In the genomic region with DNA sequence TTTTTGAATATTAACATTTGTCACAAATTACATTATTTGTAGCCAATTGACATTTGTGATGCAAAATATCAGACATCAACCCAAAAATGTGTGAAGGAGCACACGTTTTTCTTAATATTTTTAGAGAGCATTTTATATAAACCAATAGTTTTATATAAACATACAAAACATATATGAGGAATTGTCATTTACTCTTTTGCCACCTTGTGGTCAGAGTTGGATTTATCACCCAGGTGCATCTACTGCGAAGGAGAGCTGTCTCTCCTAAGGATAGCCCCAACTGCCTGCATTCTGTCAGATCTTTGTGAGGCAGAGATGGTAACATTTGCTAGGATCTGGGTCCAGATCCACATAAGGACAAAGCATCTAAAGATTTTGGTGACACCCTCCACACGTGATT, we compare ENCODE assay signal across 1 cellular context.
TF ChIP-seq lines count a peak whose summit lies in the region.

No MANE protein-coding gene starts in this region.

TF ChIP-seq in GM23338, 12 proteins besides CTCF, POLR2A, EP300 and RAD21 (continued from another document):
- TF ChIP-seq, protein P1, sequence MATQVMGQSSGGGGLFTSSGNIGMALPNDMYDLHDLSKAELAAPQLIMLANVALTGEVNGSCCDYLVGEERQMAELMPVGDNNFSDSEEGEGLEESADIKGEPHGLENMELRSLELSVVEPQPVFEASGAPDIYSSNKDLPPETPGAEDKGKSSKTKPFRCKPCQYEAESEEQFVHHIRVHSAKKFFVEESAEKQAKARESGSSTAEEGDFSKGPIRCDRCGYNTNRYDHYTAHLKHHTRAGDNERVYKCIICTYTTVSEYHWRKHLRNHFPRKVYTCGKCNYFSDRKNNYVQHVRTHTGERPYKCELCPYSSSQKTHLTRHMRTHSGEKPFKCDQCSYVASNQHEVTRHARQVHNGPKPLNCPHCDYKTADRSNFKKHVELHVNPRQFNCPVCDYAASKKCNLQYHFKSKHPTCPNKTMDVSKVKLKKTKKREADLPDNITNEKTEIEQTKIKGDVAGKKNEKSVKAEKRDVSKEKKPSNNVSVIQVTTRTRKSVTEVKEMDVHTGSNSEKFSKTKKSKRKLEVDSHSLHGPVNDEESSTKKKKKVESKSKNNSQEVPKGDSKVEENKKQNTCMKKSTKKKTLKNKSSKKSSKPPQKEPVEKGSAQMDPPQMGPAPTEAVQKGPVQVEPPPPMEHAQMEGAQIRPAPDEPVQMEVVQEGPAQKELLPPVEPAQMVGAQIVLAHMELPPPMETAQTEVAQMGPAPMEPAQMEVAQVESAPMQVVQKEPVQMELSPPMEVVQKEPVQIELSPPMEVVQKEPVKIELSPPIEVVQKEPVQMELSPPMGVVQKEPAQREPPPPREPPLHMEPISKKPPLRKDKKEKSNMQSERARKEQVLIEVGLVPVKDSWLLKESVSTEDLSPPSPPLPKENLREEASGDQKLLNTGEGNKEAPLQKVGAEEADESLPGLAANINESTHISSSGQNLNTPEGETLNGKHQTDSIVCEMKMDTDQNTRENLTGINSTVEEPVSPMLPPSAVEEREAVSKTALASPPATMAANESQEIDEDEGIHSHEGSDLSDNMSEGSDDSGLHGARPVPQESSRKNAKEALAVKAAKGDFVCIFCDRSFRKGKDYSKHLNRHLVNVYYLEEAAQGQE (IDR thresholded peaks at IDR 0.05; ENCODE audit: unreplicated experiment) = no peak
- TF ChIP-seq ZNF114 (CRISPR knock-in tag; IDR thresholded peaks at IDR 0.05) = no peak
- no peak for TF ChIP-seq ZNF331 (CRISPR knock-in tag; IDR thresholded peaks at IDR 0.05; ENCODE audit: low read depth)
- no peak for TF ChIP-seq JUNB (IDR thresholded peaks at IDR 0.05; ENCODE audit: unreplicated experiment)
- TF ChIP-seq NANOG (IDR thresholded peaks at IDR 0.05; ENCODE audit: borderline replicate concordance) = no peak
TF ChIP-seq in GM23338: peak in this region for 0.
